In the genomic region with DNA sequence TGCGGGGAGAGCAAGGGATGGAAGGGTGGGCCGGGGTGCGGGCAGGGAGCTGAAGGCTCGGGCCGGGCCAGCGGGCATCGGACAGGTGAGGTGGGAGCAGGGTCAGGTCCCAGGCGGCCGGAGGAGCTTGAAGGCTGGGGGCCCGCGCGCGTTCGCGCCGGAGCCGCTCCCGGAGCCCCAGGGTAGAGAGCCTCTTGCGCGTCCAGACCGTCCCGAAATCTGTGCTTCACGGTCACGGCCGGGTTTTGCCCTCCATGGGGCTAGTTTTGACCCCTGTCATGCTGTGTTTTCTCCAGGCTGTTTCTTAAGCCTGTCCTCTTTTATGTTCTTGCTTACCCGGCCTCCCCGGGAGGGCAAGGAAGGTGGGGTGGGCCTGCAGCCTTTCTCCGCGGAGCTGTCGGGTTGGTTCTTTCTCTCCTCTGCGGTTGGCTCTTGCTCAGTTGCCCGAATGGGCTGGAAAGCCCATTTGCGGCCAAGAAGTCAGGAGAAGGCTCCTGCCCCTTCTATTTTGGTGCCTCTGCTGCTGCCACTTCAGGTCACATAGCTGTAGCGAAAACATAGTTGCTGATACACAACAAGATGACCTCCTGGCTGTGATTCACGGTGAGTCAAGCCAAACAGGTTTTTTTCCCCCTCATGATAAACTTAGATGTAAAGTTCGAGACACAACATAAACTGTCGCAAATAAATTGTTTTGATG, we compare ENCODE assay signal across 8 cellular contexts. TPM values are rescaled to one million over a fixed set of nuclear protein-coding genes. Genes with fewer than 3 reads are reported as not detected.
DNase-seq lines count a peak whose midpoint lies in the region; ATAC-seq and TF ChIP-seq lines count a peak whose summit lies in the region.

No MANE protein-coding gene starts in this region.

- DNase-seq in GM03348 (ENCODE audit: low spot score), result peak; percentile 53
- DNase-seq in HS-5 (ENCODE audit: low read depth), result peak; percentile 48
- peak; percentile 21 for DNase-seq in activated CD4-positive, alpha-beta memory T cell treated with anti-CD3 and anti-CD28 coated beads, Interleukin-2, amount 10 ng/mL, durations not matched to agents 7 days and 5 days
- DNase-seq in esophagus squamous epithelium (lab: John Stamatoyannopoulos, UW), result no peak
- peak; percentile 80 for DNase-seq in myocyte (ENCODE audit: low read depth)
- DNase-seq in stimulated activated naive CD4-positive, alpha-beta T cell treated with Interleukin-2 at 50 U/mL for 16 hours (lab: John Stamatoyannopoulos, UW), result no peak
- DNase-seq in NK-92 (lab: John Stamatoyannopoulos, UW; ENCODE audit: unreplicated experiment), result no peak

- peaks cover 14% of the 10 kb centered on the region for H3K36me3 Mint-ChIP-seq in activated CD4-positive, alpha-beta memory T cell treated with anti-CD3 and anti-CD28 coated beads, Interleukin-2, amount 10 ng/mL, durations not matched to agents 7 days and 5 days (ENCODE audit: low read depth)

- H3K27ac ChIP-seq in esophagus squamous epithelium, result peak overlapping the region; percentile 86 to 91 (median 88)

- H3K4me3 Mint-ChIP-seq in activated CD4-positive, alpha-beta memory T cell treated with anti-CD3 and anti-CD28 coated beads, Interleukin-2, amount 10 ng/mL, durations not matched to agents 7 days and 5 days, result peak overlapping the region; percentile 93

- CTCF ChIA-PET in activated CD4-positive, alpha-beta memory T cell treated with anti-CD3 and anti-CD28 coated beads, Interleukin-2, amount 10 ng/mL, durations not matched to agents 7 days and 5 days (lab: Charles Lee), result interaction anchor here (0.6 to 1.1 kb wide), 2 partner anchors 24 to 158 kb away, joined by 4 to 5 read pairs; no protein-coding TSS in a partner anchor

- peak overlapping the region; percentile 53 for H3K27ac Mint-ChIP-seq in activated CD4-positive, alpha-beta memory T cell treated with anti-CD3 and anti-CD28 coated beads, Interleukin-2, amount 10 ng/mL, durations not matched to agents 7 days and 5 days

- no peak for TF ChIP-seq POLR2A in esophagus squamous epithelium (IDR thresholded peaks at IDR 0.05)

- no peaks in the 10 kb centered on the region for H3K9me3 ChIP-seq in esophagus squamous epithelium

- peak; percentile 61 for ATAC-seq in GM21528 (IDR thresholded peaks at IDR 0.05; ENCODE audit: low FRiP score, unreplicated experiment)

- no peak for TF ChIP-seq CTCF in esophagus squamous epithelium (IDR thresholded peaks at IDR 0.05)

- intact Hi-C loops in esophagus squamous epithelium (cut with DNase I), result no loop called here

- WGBS in esophagus squamous epithelium, 2 donors, result 1 to 5% methylated on average over 18 to 23 of the region's 37 CpGs

- peak overlapping the region; percentile 82 to 98 (median 95) for H3K4me3 ChIP-seq in esophagus squamous epithelium

- POLR2A ChIA-PET in activated CD4-positive, alpha-beta memory T cell treated with anti-CD3 and anti-CD28 coated beads, Interleukin-2, amount 10 ng/mL, durations not matched to agents 7 days and 5 days (lab: Charles Lee), result interaction anchor here (1.3 to 2.0 kb wide), 3 partner anchors 8 to 67 kb away, joined by 3 to 21 read pairs (median 7); a partner anchor contains a TSS

- no peaks in the 10 kb centered on the region for H3K9me3 Mint-ChIP-seq in activated CD4-positive, alpha-beta memory T cell treated with anti-CD3 and anti-CD28 coated beads, Interleukin-2, amount 10 ng/mL, durations not matched to agents 7 days and 5 days

- peaks cover 26% of the 10 kb centered on the region for H3K4me1 Mint-ChIP-seq in activated CD4-positive, alpha-beta memory T cell treated with anti-CD3 and anti-CD28 coated beads, Interleukin-2, amount 10 ng/mL, durations not matched to agents 7 days and 5 days

- no peaks in the 10 kb centered on the region for H3K27me3 ChIP-seq in esophagus squamous epithelium

- H3K4me1 ChIP-seq in esophagus squamous epithelium, result peaks cover 4 to 21% (median 6%) of the 10 kb centered on the region in 3 donors

- H3K27me3 Mint-ChIP-seq in activated CD4-positive, alpha-beta memory T cell treated with anti-CD3 and anti-CD28 coated beads, Interleukin-2, amount 10 ng/mL, durations not matched to agents 7 days and 5 days, result peaks cover 14% of the 10 kb centered on the region

- H3K36me3 ChIP-seq in esophagus squamous epithelium, result no peaks in the 10 kb centered on the region

RNA-seq across cellular contexts. Expression of a gene that starts 0.7 kb away (rescaled TPM):
- total RNA-seq in activated CD4-positive, alpha-beta memory T cell treated with anti-CD3 and anti-CD28 coated beads, Interleukin-2, amount 10 ng/mL, durations not matched to agents 7 days and 5 days, result 10 to 100 TPM; 10.9 to 13.2 TPM
- total RNA-seq in esophagus squamous epithelium (10 to 100 TPM; 12.2 to 14.9 (median 13.9) TPM), myocyte (36.9 and 53.4 TPM in 2 replicates)
- polyA plus RNA-seq in myocyte (2012), result 10.9 TPM

RNA-seq across cellular contexts. Expression of a gene that starts 49.8 kb away (rescaled TPM):
- total RNA-seq in activated CD4-positive, alpha-beta memory T cell treated with anti-CD3 and anti-CD28 coated beads, Interleukin-2, amount 10 ng/mL, durations not matched to agents 7 days and 5 days, result 10 to 100 TPM; 46.1 to 48.0 TPM
- total RNA-seq in esophagus squamous epithelium (10 to 100 TPM in 3 of 4 donors, 1 to 10 TPM in 1; 7.2 to 32.8 (median 19.0) TPM), myocyte (17.7 and 22.1 TPM in 2 replicates)
- 9.4 TPM for polyA plus RNA-seq in myocyte (2012)

Comparison
In these comparisons a context has a peak if more than half of its experiments do, and no peak if none do; other contexts are left out.
1. DNase-seq: peak in GM03348 (single experiment), HS-5 (single experiment), activated CD4-positive, alpha-beta memory T cell treated with anti-CD3 and anti-CD28 coated beads, Interleukin-2, amount 10 ng/mL, durations not matched to agents 7 days and 5 days (single experiment) and myocyte (single experiment); none in esophagus squamous epithelium (single experiment), stimulated activated naive CD4-positive, alpha-beta T cell treated with Interleukin-2 at 50 U/mL for 16 hours (single experiment) and NK-92 (single experiment).